ENCODE assay signal across 15 cellular contexts in the genomic region with DNA sequence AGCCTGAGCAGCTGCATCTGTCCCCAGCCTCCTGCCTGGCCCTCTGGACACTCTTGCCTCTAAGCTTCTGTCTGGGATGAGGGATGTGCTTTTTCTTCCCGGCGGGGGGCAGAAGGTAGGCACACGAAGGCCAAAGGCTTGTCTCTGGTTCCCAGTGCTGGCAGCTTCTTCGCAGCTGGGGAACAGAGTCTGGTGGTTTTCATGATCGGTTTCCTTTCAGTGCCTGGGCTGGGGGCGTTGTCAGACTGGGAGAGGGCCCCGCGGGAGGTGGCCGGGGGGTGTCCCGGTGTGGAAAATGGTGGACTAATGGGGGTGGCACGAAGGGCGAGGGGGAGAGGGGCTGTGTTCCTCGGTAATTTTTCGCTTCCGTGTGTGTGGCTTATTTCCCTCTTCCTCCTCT. TPM values are rescaled to one million over a fixed set of nuclear protein-coding genes. Genes with fewer than 3 reads are reported as not detected.
A peak's percentile ranks its signal among the peaks of the same experiment; 100 is the strongest.
DNase-seq lines count a peak whose midpoint lies in the region; ATAC-seq and TF ChIP-seq lines count a peak whose summit lies in the region.
"Had no signal": no experiment of that assay in that cellular context is flagged by ENCODE, and none has a peak within 500 bp of the region (broad histone marks: within the 10 kb centered on the region; RNA-seq: fewer than 3 reads in every experiment).

No MANE protein-coding gene starts in this region.

- peaks cover 5% of the 10 kb centered on the region for H3K36me3 Mint-ChIP-seq in activated naive CD4-positive, alpha-beta T cell treated with anti-CD3 and anti-CD28 coated beads, Interleukin-2, amount 50 U/mL, for 24 hours
- peaks cover 2% of the 10 kb centered on the region for H3K36me3 Mint-ChIP-seq in activated naive CD4-positive, alpha-beta T cell treated with anti-CD3 and anti-CD28 coated beads for 36 hours (ENCODE audit: low read depth)

- no peak for TF ChIP-seq CTCF in Peyer's patch (IDR thresholded peaks at IDR 0.05)
- no peak for TF ChIP-seq CTCF in stomach (IDR thresholded peaks at IDR 0.05)
- TF ChIP-seq CTCF in ovary (IDR thresholded peaks at IDR 0.05): no peak

- no peaks in the 10 kb centered on the region for H3K9me3 Mint-ChIP-seq in activated naive CD4-positive, alpha-beta T cell treated with anti-CD3 and anti-CD28 coated beads, Interleukin-2, amount 50 U/mL, for 24 hours
- H3K9me3 Mint-ChIP-seq in activated naive CD4-positive, alpha-beta T cell treated with anti-CD3 and anti-CD28 coated beads for 36 hours: no peaks in the 10 kb centered on the region
- H3K9me3 Mint-ChIP-seq: H9 had no signal

- intact Hi-C loops in activated naive CD4-positive, alpha-beta T cell treated with anti-CD3 and anti-CD28 coated beads for 36 hours (cut with micrococcal nuclease): loop anchor here (2.0 kb wide), 1 partner anchor 18 kb away; no protein-coding TSS in a partner anchor
- intact Hi-C loops in left colon (cut with DNase I, micrococcal nuclease) (no loop called here), stomach (cut with DNase I; ENCODE audit: low total_unique reads) (no loop called here), ovary (cut with DNase I) (no loop called here)

- ATAC-seq in left colon: peak; percentile 17

- no peak overlapping the region for H3K27ac Mint-ChIP-seq in activated naive CD4-positive, alpha-beta T cell treated with anti-CD3 and anti-CD28 coated beads, Interleukin-2, amount 50 U/mL, for 24 hours
- H3K27ac Mint-ChIP-seq in activated naive CD4-positive, alpha-beta T cell treated with anti-CD3 and anti-CD28 coated beads for 36 hours: no peak overlapping the region

- H3K27ac ChIP-seq in Peyer's patch: peak overlapping the region in 3 of 4 donors; percentile 58 to 68 (median 60)
- peak overlapping the region; percentile 54 to 74 (median 56) for H3K27ac ChIP-seq in stomach
- H3K27ac ChIP-seq in ovary: no peak overlapping the region
- H3K27ac ChIP-seq: right atrium auricular region had no signal

- H3K9me3 ChIP-seq in Peyer's patch (no peaks in the 10 kb centered on the region), stomach (no peaks in the 10 kb centered on the region), ovary (no peaks in the 10 kb centered on the region)
- H3K9me3 ChIP-seq: right atrium auricular region had no signal

- peak overlapping the region; percentile 79 for H3K4me3 Mint-ChIP-seq in activated naive CD4-positive, alpha-beta T cell treated with anti-CD3 and anti-CD28 coated beads, Interleukin-2, amount 50 U/mL, for 24 hours
- H3K4me3 Mint-ChIP-seq in activated naive CD4-positive, alpha-beta T cell treated with anti-CD3 and anti-CD28 coated beads for 36 hours: no peak overlapping the region
- H3K4me3 Mint-ChIP-seq: H9 had no signal

- peaks cover 67% of the 10 kb centered on the region for H3K4me1 Mint-ChIP-seq in activated naive CD4-positive, alpha-beta T cell treated with anti-CD3 and anti-CD28 coated beads, Interleukin-2, amount 50 U/mL, for 24 hours
- peaks cover 57% of the 10 kb centered on the region for H3K4me1 Mint-ChIP-seq in activated naive CD4-positive, alpha-beta T cell treated with anti-CD3 and anti-CD28 coated beads for 36 hours (ENCODE audit: low read depth)

- H3K4me1 ChIP-seq in Peyer's patch (peaks cover 0 to 30% (median 19%) of the 10 kb centered on the region in 4 donors), stomach (peaks cover 6 to 64% (median 31%) of the 10 kb centered on the region in 4 donors), ovary (ENCODE audit: insufficient read depth) (no peaks in the 10 kb centered on the region)

- DNase-seq in activated naive CD4-positive, alpha-beta T cell treated with anti-CD3 and anti-CD28 coated beads for 36 hours: no peak
- DNase-seq in Peyer's patch (no peak), left colon (no peak), stomach (no peak), ovary (no peak), NCI-H1105 treated with DMSO at 0.1 percent for 48 hours (lab: John Stamatoyannopoulos, UW) (no peak), ureter (ENCODE audit: low spot score) (no peak)
- DNase-seq: activated CD4-positive, alpha-beta T cell treated with anti-CD3 and anti-CD28 coated beads, Interleukin-2, amount 50 U/mL, for 4 hours; GF-D8; H9; NCI-H2081 treated with DMSO at 0.1 percent for 48 hours; SW 1271 had no signal

- H3K27me3 Mint-ChIP-seq in activated naive CD4-positive, alpha-beta T cell treated with anti-CD3 and anti-CD28 coated beads, Interleukin-2, amount 50 U/mL, for 24 hours: no peaks in the 10 kb centered on the region
- H3K27me3 Mint-ChIP-seq in activated naive CD4-positive, alpha-beta T cell treated with anti-CD3 and anti-CD28 coated beads for 36 hours (ENCODE audit: low read depth): peaks cover 13% of the 10 kb centered on the region

- TF ChIP-seq EP300 in stomach (IDR thresholded peaks at IDR 0.05): no peak
- TF ChIP-seq EP300 in ovary (IDR thresholded peaks at IDR 0.05): no peak

- peak overlapping the region in 3 of 4 donors; percentile 1 to 35 (median 3) for H3K4me3 ChIP-seq in Peyer's patch
- peak overlapping the region; percentile 6 to 54 (median 36) for H3K4me3 ChIP-seq in stomach
- H3K4me3 ChIP-seq in ovary: no peak overlapping the region

- no peak for TF ChIP-seq POLR2A in Peyer's patch (IDR thresholded peaks at IDR 0.05)
- TF ChIP-seq POLR2A in stomach (IDR thresholded peaks at IDR 0.05): no peak
- no peak for TF ChIP-seq POLR2A in ovary (IDR thresholded peaks at IDR 0.05)

- WGBS in stomach, 5 donors: 11 to 55% (median 40%) methylated on average over 14 to 15 of the region's 15 CpGs
- WGBS in ovary, 3 donors: 61 to 70% (median 61%) methylated on average over 15 of the region's 15 CpGs

- H3K36me3 ChIP-seq in Peyer's patch: no peaks in the 10 kb centered on the region
- H3K36me3 ChIP-seq in stomach: no peaks in the 10 kb centered on the region
- H3K36me3 ChIP-seq in ovary: no peaks in the 10 kb centered on the region
- H3K36me3 ChIP-seq: right atrium auricular region had no signal

- H3K27me3 ChIP-seq in Peyer's patch (no peaks in the 10 kb centered on the region), stomach (peaks cover 0 to 36% (median 0%) of the 10 kb centered on the region in 3 donors), ovary (no peaks in the 10 kb centered on the region)
- H3K27me3 ChIP-seq: right atrium auricular region had no signal

- CTCF ChIA-PET in activated naive CD4-positive, alpha-beta T cell treated with anti-CD3 and anti-CD28 coated beads for 36 hours (lab: Charles Lee): interaction anchor here (1.0 kb wide), 1 partner anchor 11 kb away, joined by 3 read pairs; no protein-coding TSS in a partner anchor

RNA-seq across cellular contexts. Expression of a gene that starts 1.0 kb away (rescaled TPM):
- total RNA-seq in activated naive CD4-positive, alpha-beta T cell treated with anti-CD3 and anti-CD28 coated beads for 36 hours: under 1 TPM; 0.81 to 0.86 TPM
- total RNA-seq in Peyer's patch: 10 to 100 TPM; 30.6 to 60.2 (median 41.9) TPM
- total RNA-seq in left colon: 10 to 100 TPM; 40.8 to 55.2 TPM
- 10 to 100 TPM; 26.4 to 92.4 (median 50.7) TPM for total RNA-seq in stomach
- 10 to 100 TPM; 11.8 to 25.0 (median 17.9) TPM for polyA plus RNA-seq in stomach
- 10 to 100 TPM in 6 of 7 donors, 1 to 10 TPM in 1; 8.4 to 15.4 (median 12.7) TPM for total RNA-seq in ovary
- 1 to 10 TPM; 4.3 to 4.4 TPM for polyA plus RNA-seq in ovary
- 49.2 TPM for total RNA-seq in ureter

RNA-seq across cellular contexts. Expression of a gene that starts 47.8 kb away (rescaled TPM):
- under 1 TPM; 0.07 to 0.12 TPM for total RNA-seq in activated naive CD4-positive, alpha-beta T cell treated with anti-CD3 and anti-CD28 coated beads for 36 hours
- total RNA-seq in Peyer's patch (1 to 10 TPM in 2 of 4 donors, not detected in 2; 1.5 to 1.6 TPM), left colon (1 to 10 TPM in 1 of 2 donors, under 1 TPM in 1; 0.92 to 1.5 TPM), stomach (1 to 10 TPM in 1 of 5 donors, not detected in 4; 1.7 TPM), ovary (1 to 10 TPM in 1 of 7 donors, under 1 TPM in 6; 0.08 to 1.1 (median 0.24) TPM), ureter (1.0 TPM)
- polyA plus RNA-seq in stomach (under 1 TPM in 2 of 3 donors, not detected in 1; 0.12 to 0.48 TPM), ovary (under 1 TPM; 0.07 TPM)
- total RNA-seq: dermis microvascular lymphatic vessel endothelial cell, right atrium auricular region had no signal

Comparison
In these comparisons a context has a peak if more than half of its experiments do, and no peak if none do; other contexts are left out.
1. H3K27ac ChIP-seq: peak in Peyer's patch (3 of 4) and stomach (5 of 5); none in ovary (0 of 2).
2. RNA of a gene that starts 1.0 kb away (total RNA-seq): 40.8 to 55.2 TPM in left colon, 30.6 to 60.2 TPM in Peyer's patch, 26.4 to 92.4 TPM in stomach, 49.2 TPM in ureter (single experiment) and 8.4 to 15.4 TPM in ovary; 0.81 to 0.86 TPM in activated naive CD4-positive, alpha-beta T cell treated with anti-CD3 and anti-CD28 coated beads for 36 hours; every median in the first group is over 4 times any median in the second.